In the genomic region with DNA sequence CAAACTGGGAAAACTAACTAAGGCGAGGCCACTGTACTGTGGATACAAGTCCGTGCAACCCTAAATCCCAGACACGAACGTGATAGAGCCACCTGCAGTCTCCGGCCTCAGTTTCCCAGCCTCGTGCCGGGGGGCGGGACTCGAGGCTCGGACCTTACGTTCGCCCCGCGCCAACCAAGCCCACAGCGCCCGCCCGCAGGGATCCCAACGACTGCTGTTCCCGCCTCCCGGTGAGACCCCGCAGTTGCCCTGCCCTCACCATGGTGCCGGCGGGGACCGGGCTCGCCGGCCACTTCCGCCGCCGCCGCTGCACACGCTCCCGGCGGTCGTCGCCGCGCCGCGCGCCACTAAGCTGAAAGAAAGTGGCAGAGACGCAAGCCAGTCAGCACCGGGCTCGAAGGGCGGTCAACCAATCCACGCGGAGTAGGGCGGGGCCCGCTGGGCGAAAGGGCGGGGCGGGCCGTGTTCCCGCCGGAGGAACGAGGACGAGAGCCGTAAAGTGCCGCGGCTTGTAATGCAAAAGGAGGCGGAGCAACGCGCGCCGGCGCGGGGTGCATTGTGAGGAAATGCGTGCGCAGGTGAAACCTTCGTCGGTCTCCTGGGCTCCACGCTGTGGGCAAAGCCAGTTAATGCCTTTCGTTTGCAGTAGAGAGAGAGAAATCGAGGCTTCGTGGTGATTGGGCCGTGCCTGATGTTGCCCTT, we compare ENCODE assay signal across 1 cellular context.
A peak's percentile ranks its signal among the peaks of the same experiment; 100 is the strongest.
TF ChIP-seq lines count a peak whose summit lies in the region.

Gene LSM4, minus strand, starts transcription at position 318 of the 702 bp plus-strand sequence. Its CDS starts 56 bp downstream, at position 262.

TF ChIP-seq in HepG2, 621 proteins besides CTCF, POLR2A, EP300 and RAD21 (continued from another document and continues in another):
- TF ChIP-seq, protein P1, sequence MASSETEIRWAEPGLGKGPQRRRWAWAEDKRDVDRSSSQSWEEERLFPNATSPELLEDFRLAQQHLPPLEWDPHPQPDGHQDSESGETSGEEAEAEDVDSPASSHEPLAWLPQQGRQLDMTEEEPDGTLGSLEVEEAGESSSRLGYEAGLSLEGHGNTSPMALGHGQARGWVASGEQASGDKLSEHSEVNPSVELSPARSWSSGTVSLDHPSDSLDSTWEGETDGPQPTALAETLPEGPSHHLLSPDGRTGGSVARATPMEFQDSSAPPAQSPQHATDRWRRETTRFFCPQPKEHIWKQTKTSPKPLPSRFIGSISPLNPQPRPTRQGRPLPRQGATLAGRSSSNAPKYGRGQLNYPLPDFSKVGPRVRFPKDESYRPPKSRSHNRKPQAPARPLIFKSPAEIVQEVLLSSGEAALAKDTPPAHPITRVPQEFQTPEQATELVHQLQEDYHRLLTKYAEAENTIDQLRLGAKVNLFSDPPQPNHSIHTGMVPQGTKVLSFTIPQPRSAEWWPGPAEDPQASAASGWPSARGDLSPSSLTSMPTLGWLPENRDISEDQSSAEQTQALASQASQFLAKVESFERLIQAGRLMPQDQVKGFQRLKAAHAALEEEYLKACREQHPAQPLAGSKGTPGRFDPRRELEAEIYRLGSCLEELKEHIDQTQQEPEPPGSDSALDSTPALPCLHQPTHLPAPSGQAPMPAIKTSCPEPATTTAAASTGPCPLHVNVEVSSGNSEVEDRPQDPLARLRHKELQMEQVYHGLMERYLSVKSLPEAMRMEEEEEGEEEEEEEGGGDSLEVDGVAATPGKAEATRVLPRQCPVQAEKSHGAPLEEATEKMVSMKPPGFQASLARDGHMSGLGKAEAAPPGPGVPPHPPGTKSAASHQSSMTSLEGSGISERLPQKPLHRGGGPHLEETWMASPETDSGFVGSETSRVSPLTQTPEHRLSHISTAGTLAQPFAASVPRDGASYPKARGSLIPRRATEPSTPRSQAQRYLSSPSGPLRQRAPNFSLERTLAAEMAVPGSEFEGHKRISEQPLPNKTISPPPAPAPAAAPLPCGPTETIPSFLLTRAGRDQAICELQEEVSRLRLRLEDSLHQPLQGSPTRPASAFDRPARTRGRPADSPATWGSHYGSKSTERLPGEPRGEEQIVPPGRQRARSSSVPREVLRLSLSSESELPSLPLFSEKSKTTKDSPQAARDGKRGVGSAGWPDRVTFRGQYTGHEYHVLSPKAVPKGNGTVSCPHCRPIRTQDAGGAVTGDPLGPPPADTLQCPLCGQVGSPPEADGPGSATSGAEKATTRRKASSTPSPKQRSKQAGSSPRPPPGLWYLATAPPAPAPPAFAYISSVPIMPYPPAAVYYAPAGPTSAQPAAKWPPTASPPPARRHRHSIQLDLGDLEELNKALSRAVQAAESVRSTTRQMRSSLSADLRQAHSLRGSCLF (CRISPR knock-in tag; IDR thresholded peaks at IDR 0.05; ENCODE audit: borderline replicate concordance): no peak
- TF ChIP-seq SMARCE1 (IDR thresholded peaks at IDR 0.05; ENCODE audit: borderline replicate concordance) (no peak), TCF12 (IDR thresholded peaks at IDR 0.05) (no peak), TCF12 (CRISPR knock-in tag; IDR thresholded peaks at IDR 0.05) (no peak), TSC22D2 (CRISPR knock-in tag; IDR thresholded peaks at IDR 0.05; ENCODE audit: borderline replicate concordance) (0 out of 2 replicates have a peak, but pooled peaks have one; percentile 28), SALL1 (CRISPR knock-in tag; IDR thresholded peaks at IDR 0.05) (peak; percentile 73), ETV5 (CRISPR knock-in tag; IDR thresholded peaks at IDR 0.05; ENCODE audit: borderline replicate concordance) (peak; percentile 53), POLR2AphosphoS5 (IDR thresholded peaks at IDR 0.05; ENCODE audit: low read depth, low read length) (peak; percentile 71), HOMEZ (CRISPR knock-in tag; IDR thresholded peaks at IDR 0.05; ENCODE audit: low read depth) (peak; percentile 21; the same call in 1 of the 2 replicates), YEATS2 (CRISPR knock-in tag; IDR thresholded peaks at IDR 0.05; ENCODE audit: borderline replicate concordance) (peak; percentile 80; the same call in 1 of the 2 replicates), ZBTB7A (CRISPR knock-in tag; IDR thresholded peaks at IDR 0.05) (no peak), FOXM1 (CRISPR knock-in tag; IDR thresholded peaks at IDR 0.05) (no peak), ZNF574 (CRISPR knock-in tag; IDR thresholded peaks at IDR 0.05) (peak; percentile 87), SETDB1 (CRISPR knock-in tag; IDR thresholded peaks at IDR 0.05; ENCODE audit: borderline replicate concordance) (no peak), MTA1 (CRISPR knock-in tag; IDR thresholded peaks at IDR 0.05; ENCODE audit: borderline replicate concordance) (peak; percentile 63; the same call in 1 of the 2 replicates), MIER3 (CRISPR knock-in tag; IDR thresholded peaks at IDR 0.05; ENCODE audit: borderline replicate concordance) (no peak; the same call in 1 of the 2 replicates), RXRB (CRISPR knock-in tag; IDR thresholded peaks at IDR 0.05; ENCODE audit: borderline replicate concordance) (0 out of 2 replicates have a peak, but pooled peaks have one; percentile 32), MAF1 (CRISPR knock-in tag; IDR thresholded peaks at IDR 0.05; ENCODE audit: borderline replicate concordance) (no peak), AHDC1 (CRISPR knock-in tag; IDR thresholded peaks at IDR 0.05; ENCODE audit: borderline replicate concordance) (no peak), ZSCAN21 (CRISPR knock-in tag; IDR thresholded peaks at IDR 0.05; ENCODE audit: borderline replicate concordance) (peak; percentile 79)
- TF ChIP-seq, protein P2, sequence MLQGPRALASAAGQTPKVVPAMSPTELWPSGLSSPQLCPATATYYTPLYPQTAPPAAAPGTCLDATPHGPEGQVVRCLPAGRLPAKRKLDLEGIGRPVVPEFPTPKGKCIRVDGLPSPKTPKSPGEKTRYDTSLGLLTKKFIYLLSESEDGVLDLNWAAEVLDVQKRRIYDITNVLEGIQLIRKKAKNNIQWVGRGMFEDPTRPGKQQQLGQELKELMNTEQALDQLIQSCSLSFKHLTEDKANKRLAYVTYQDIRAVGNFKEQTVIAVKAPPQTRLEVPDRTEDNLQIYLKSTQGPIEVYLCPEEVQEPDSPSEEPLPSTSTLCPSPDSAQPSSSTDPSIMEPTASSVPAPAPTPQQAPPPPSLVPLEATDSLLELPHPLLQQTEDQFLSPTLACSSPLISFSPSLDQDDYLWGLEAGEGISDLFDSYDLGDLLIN (CRISPR knock-in tag; IDR thresholded peaks at IDR 0.05; ENCODE audit: borderline replicate concordance): no peak
- TF ChIP-seq, protein P3, sequence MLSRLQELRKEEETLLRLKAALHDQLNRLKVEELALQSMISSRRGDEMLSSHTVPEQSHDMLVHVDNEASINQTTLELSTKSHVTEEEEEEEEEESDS (CRISPR knock-in tag; IDR thresholded peaks at IDR 0.05; ENCODE audit: borderline replicate concordance): no peak
